In the genomic region with DNA sequence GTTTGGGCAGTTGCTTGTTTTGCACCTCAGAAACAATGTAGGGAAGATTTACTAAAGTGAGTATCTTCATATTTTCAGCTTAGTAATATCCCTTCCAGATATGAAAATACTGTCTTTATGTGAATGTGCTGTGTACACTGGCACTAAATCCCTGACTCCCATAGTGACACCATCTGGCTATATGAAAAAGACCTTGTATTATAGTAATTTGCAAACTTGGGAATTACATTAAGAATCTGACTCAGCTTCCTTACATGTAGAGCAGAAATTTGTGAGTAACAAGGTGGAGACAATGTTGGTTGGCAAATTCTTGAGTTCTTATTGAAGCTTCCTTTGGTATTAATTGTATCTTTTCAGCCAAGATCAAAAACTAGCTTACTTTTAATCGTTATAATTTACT, we compare ENCODE assay signal across 20 cellular contexts. TPM values are rescaled to one million over a fixed set of nuclear protein-coding genes. Genes with fewer than 3 reads are reported as not detected.
DNase-seq lines count a peak whose midpoint lies in the region; ATAC-seq, FAIRE-seq and TF ChIP-seq lines count a peak whose summit lies in the region.
"Had no signal": no experiment of that assay in that cellular context is flagged by ENCODE, and none has a peak within 500 bp of the region (broad histone marks: within the 10 kb centered on the region; RNA-seq: fewer than 3 reads in every experiment).

No MANE protein-coding gene starts in this region.

- BruUV-seq in HepG2 (replicated peaks; lab: Mats Ljungman, UMichigan): no TSS peak

- no peak for TF ChIP-seq POLR2A in right lobe of liver (IDR thresholded peaks at IDR 0.05)
- TF ChIP-seq POLR2A in HepG2 (IDR thresholded peaks at IDR 0.05; ENCODE audit: insufficient read depth in 1 of 2, low read depth in 2 of 2, low read length in 2 of 2): no peak

- TF ChIP-seq EP300 in HepG2 (IDR thresholded peaks at IDR 0.05; ENCODE audit: low read depth in 2 of 2, low read length in 2 of 2) (no peak), HepG2 (CRISPR knock-in tag; IDR thresholded peaks at IDR 0.05; ENCODE audit: borderline replicate concordance) (no peak)

- no peaks in the 10 kb centered on the region for H3K79me2 ChIP-seq in HepG2 (ENCODE audit: insufficient read depth, low read length)

- H3K4me3 ChIP-seq in right lobe of liver: no peak overlapping the region
- H3K4me3 ChIP-seq in HepG2 (replicated peaks in 1 of 3; ENCODE audit: insufficient read depth in 1 of 3, low read depth in 2 of 3, low read length in 3 of 3): no peak overlapping the region
- no peak overlapping the region for H3K4me3 ChIP-seq in foreskin fibroblast (ENCODE audit: low read depth in 1 of 2, low read length in 2 of 2)
- H3K4me3 ChIP-seq: BLaER1 treated with 17β-estradiol and CSF1 and Interleukin-3, amounts not matched to agents 10 nM and 100 nM had no signal

- H3K27ac ChIP-seq in right lobe of liver: peak overlapping the region in 2 of 3 donors; percentile 54 to 66
- H3K27ac ChIP-seq in HepG2 (ENCODE audit: extremely low read length, insufficient read depth, low read length): no peak overlapping the region
- H3K27ac ChIP-seq: BLaER1 treated with 17β-estradiol and CSF1 and Interleukin-3, amounts not matched to agents 10 nM and 100 nM; HL-60 had no signal

- H3K27me3 Mint-ChIP-seq in T-helper 17 cell (no peaks in the 10 kb centered on the region), glutamatergic neuron (ENCODE audit: unreplicated experiment) (no peaks in the 10 kb centered on the region)
- H3K27me3 Mint-ChIP-seq: B cell had no signal

- no peak for TF ChIP-seq CTCF in right lobe of liver (IDR thresholded peaks at IDR 0.05)
- TF ChIP-seq CTCF in HepG2 (CRISPR knock-in tag; IDR thresholded peaks at IDR 0.05): no peak
- TF ChIP-seq CTCF in foreskin fibroblast (IDR thresholded peaks at IDR 0.05; ENCODE audit: low read depth, low read length): no peak
- TF ChIP-seq CTCF in glutamatergic neuron (IDR thresholded peaks at IDR 0.05; ENCODE audit: partially characterized antibody, unreplicated experiment): no peak

- no peak overlapping the region for H2AFZ ChIP-seq in HepG2 (ENCODE audit: low read length)

- no peak for FAIRE-seq in HepG2 (lab: Jason Lieb, UNC)
- FAIRE-seq: H1, HTR-8/SVneo had no signal

- H3K4me1 ChIP-seq in right lobe of liver: peaks cover 0 to 23% (median 10%) of the 10 kb centered on the region in 4 donors
- H3K4me1 ChIP-seq in HepG2 (ENCODE audit: insufficient read depth, low read length): no peaks in the 10 kb centered on the region

- H3K4me1 Mint-ChIP-seq in T-helper 17 cell (no peaks in the 10 kb centered on the region), glutamatergic neuron (ENCODE audit: low read depth, unreplicated experiment) (no peaks in the 10 kb centered on the region)
- H3K4me1 Mint-ChIP-seq: B cell had no signal

- CTCF ChIA-PET in HepG2 (lab: Yijun Ruan, JAX; ENCODE audit: low intra/inter-chr PET ratio, low total read pairs): no interaction called here

- ATAC-seq in right lobe of liver: no peak
- ATAC-seq in HepG2: no peak
- ATAC-seq in T-helper 17 cell: no peak
- ATAC-seq: CD8-positive, alpha-beta T cell had no signal

- H3K36me3 Mint-ChIP-seq in T-helper 17 cell (ENCODE audit: low read depth) (peaks cover 14% of the 10 kb centered on the region), glutamatergic neuron (ENCODE audit: unreplicated experiment) (peaks cover 5% of the 10 kb centered on the region)

- DNase-seq in right lobe of liver: no peak
- DNase-seq in HepG2 (ENCODE audit: low spot score): no peak
- DNase-seq in HT1080 (ENCODE audit: low read depth): peak; percentile 24
- no peak for DNase-seq in T-helper 17 cell
- peak; percentile 9 to 10 for DNase-seq in foreskin fibroblast
- no peak for DNase-seq in NCI-H1048 (lab: John Stamatoyannopoulos, UW)
- DNase-seq in glutamatergic neuron: no peak
- no peak for DNase-seq in NCI-H524 (lab: John Stamatoyannopoulos, UW)
- DNase-seq: CD8-positive, alpha-beta T cell; COR-L47; DMS153; DMS79; GF-D8; HCEC 1CT; KG1 had no signal

- H3K9me3 Mint-ChIP-seq in glutamatergic neuron (ENCODE audit: unreplicated experiment): no peaks in the 10 kb centered on the region

- H3K9ac ChIP-seq in HepG2 (ENCODE audit: insufficient read depth, low read depth, low read length): no peak overlapping the region
- H3K9ac ChIP-seq: BLaER1 treated with 17β-estradiol and CSF1 and Interleukin-3, amounts not matched to agents 10 nM and 100 nM had no signal

- H3K36me3 ChIP-seq in right lobe of liver: peaks cover 0 to 58% (median 15%) of the 10 kb centered on the region in 4 donors
- H3K36me3 ChIP-seq in HepG2 (replicated peaks in 1 of 2; ENCODE audit: control insufficient read depth in 1 of 2, insufficient read depth in 2 of 2, low read length in 2 of 2): peaks cover 1 to 19% of the 10 kb centered on the region in 2 experiments

- 85% methylated on average over 1 of the region's 1 CpG for WGBS in right lobe of liver (ENCODE audit: insufficient coverage, low coverage, low lambda C conversion rate, missing lambda C conversion rate)
- WGBS in HepG2 (ENCODE audit: low lambda C conversion rate): 67% methylated on average over 1 of the region's 1 CpG

- no peak for TF ChIP-seq RAD21 in HepG2 (CRISPR knock-in tag; IDR thresholded peaks at IDR 0.05)

- H3K27ac Mint-ChIP-seq in T-helper 17 cell (peak overlapping the region; percentile 19), glutamatergic neuron (ENCODE audit: unreplicated experiment) (no peak overlapping the region)
- H3K27ac Mint-ChIP-seq: B cell; CD8-positive, alpha-beta T cell had no signal

- H3K4me2 ChIP-seq in HepG2 (ENCODE audit: low read depth, low read length): no peak overlapping the region
- H3K4me2 ChIP-seq: BLaER1 treated with 17β-estradiol and CSF1 and Interleukin-3, amounts not matched to agents 10 nM and 100 nM had no signal

- POLR2A ChIA-PET in HepG2 (lab: Yijun Ruan, JAX): no interaction called here

- in situ Hi-C loops in HepG2 (cut with HindIII; ENCODE audit: extremely low pct_ligation_motif_present, low pct_unique_long_range_greater_than_20kb): no loop called here

- intact Hi-C loops in right lobe of liver (cut with DNase I): no loop called here
- intact Hi-C loops in HepG2 (cut with micrococcal nuclease; ENCODE audit: unreplicated experiment): no loop called here

- no peaks in the 10 kb centered on the region for H4K20me1 ChIP-seq in HepG2 (ENCODE audit: insufficient read depth, low read length)
- H4K20me1 ChIP-seq: BLaER1 treated with 17β-estradiol and CSF1 and Interleukin-3, amounts not matched to agents 10 nM and 100 nM had no signal

- H3K9me3 ChIP-seq in right lobe of liver (no peaks in the 10 kb centered on the region), HepG2 (ENCODE audit: low read length) (no peaks in the 10 kb centered on the region), T-helper 17 cell (ENCODE audit: control insufficient read depth, low read length, poor library complexity, severe bottlenecking) (no peaks in the 10 kb centered on the region)

- H3K4me3 Mint-ChIP-seq in T-helper 17 cell: no peak overlapping the region
- H3K4me3 Mint-ChIP-seq in glutamatergic neuron (ENCODE audit: unreplicated experiment): no peak overlapping the region
- H3K4me3 Mint-ChIP-seq: B cell; CD8-positive, alpha-beta T cell had no signal

- no peaks in the 10 kb centered on the region for H3K27me3 ChIP-seq in right lobe of liver
- no peaks in the 10 kb centered on the region for H3K27me3 ChIP-seq in HepG2 (ENCODE audit: control insufficient read depth in 1 of 2, insufficient read depth in 2 of 2, low read length in 2 of 2)
- H3K27me3 ChIP-seq: BLaER1 treated with 17β-estradiol and CSF1 and Interleukin-3, amounts not matched to agents 10 nM and 100 nM had no signal

RNA-seq across cellular contexts. Expression of gene AGO4, which starts 24.7 kb away (rescaled TPM):
- total RNA-seq in right lobe of liver: 10 to 100 TPM in 1 of 6 experiments, 1 to 10 TPM in 5; 6.5 to 10.4 (median 7.7) TPM
- total RNA-seq in HepG2 (2016; rRNA removed; fragmentation: Illumina TruSeq; extraction: Trizol): 6.0 and 6.8 TPM in 2 replicates
- total RNA-seq in HepG2 (2016; cell fraction: cytosol; rRNA removed; fragmentation: Illumina TruSeq; extraction: Trizol; ENCODE audit: low read depth): 3.0 and 4.0 TPM in 2 replicates
- 4.8 and 6.6 TPM in 2 replicates for total RNA-seq in HepG2 (2016; cell fraction: insoluble cytoplasmic fraction; rRNA removed; fragmentation: Illumina TruSeq; extraction: Trizol)
- 4.0 and 7.0 TPM in 2 replicates for total RNA-seq in HepG2 (2016; cell fraction: membrane; rRNA removed; fragmentation: Illumina TruSeq; extraction: Trizol)
- 8.4 and 9.1 TPM in 2 replicates for total RNA-seq in HepG2 (2016; cell fraction: nucleus; rRNA removed; fragmentation: Illumina TruSeq; extraction: Trizol)
- polyA plus RNA-seq in HepG2 (2011; rRNA removed): 13.8 and 14.6 TPM in 2 replicates
- 8.4 and 8.5 TPM in 2 replicates for polyA plus RNA-seq in HepG2 (2011; cell fraction: cytosol; rRNA removed)
- 15.1 and 16.9 TPM in 2 replicates for polyA plus RNA-seq in HepG2 (2011; cell fraction: nucleus; rRNA removed)
- polyA plus RNA-seq in HepG2 (2012): 8.8 and 9.8 TPM in 2 replicates
- 0.53 and 1.4 TPM in 2 replicates for polyA plus RNA-seq in HepG2 (2016; cell fraction: cytosol; fragmentation: Illumina TruSeq; extraction: Trizol; ENCODE audit: low read depth)
- polyA plus RNA-seq in HepG2 (2016; cell fraction: insoluble cytoplasmic fraction; fragmentation: Illumina TruSeq; extraction: Trizol; ENCODE audit: low read depth): 3.8 and 5.2 TPM in 2 replicates
- 2.3 and 3.6 TPM in 2 replicates for polyA plus RNA-seq in HepG2 (2016; cell fraction: membrane; fragmentation: Illumina TruSeq; extraction: Trizol; ENCODE audit: low read depth)
- polyA plus RNA-seq in HepG2 (2016; cell fraction: nucleus; fragmentation: Illumina TruSeq; extraction: Trizol; ENCODE audit: insufficient read depth, low read depth): 10.2 and 12.8 TPM in 2 replicates
- polyA minus RNA-seq in HepG2 (2011; rRNA and poly(A)+ RNA removed; ENCODE audit: low replicate concordance): 17.3 and 43.6 TPM in 2 replicates
- 13.8 and 14.4 TPM in 2 replicates for polyA minus RNA-seq in HepG2 (2011; cell fraction: cytosol; rRNA and poly(A)+ RNA removed)
- 25.6 and 31.6 TPM in 2 replicates for polyA minus RNA-seq in HepG2 (2011; cell fraction: nucleus; rRNA and poly(A)+ RNA removed)
- 1.9 and 2.0 TPM in 2 replicates for total RNA-seq in HT1080 (2014; rRNA removed; shearing (Covaris generic))
- polyA plus RNA-seq in HT1080 (2015; cell fraction: cytosol; rRNA removed): 3.7 and 4.0 TPM in 2 replicates
- polyA plus RNA-seq in HT1080 (2015; cell fraction: nucleus; rRNA removed): 8.2 and 14.8 TPM in 2 replicates
- total RNA-seq in T-helper 17 cell: 10 to 100 TPM; 20.7 to 23.3 TPM
- total RNA-seq in glutamatergic neuron (ENCODE audit: unreplicated experiment): 20.8 TPM

RNA-seq across cellular contexts. Expression of gene AGO1, which starts 50.5 kb away (rescaled TPM):
- total RNA-seq in right lobe of liver (10 to 100 TPM in 5 of 6 experiments, 1 to 10 TPM in 1; 8.7 to 11.2 (median 10.5) TPM), HepG2 (2016; rRNA removed; fragmentation: Illumina TruSeq; extraction: Trizol) (18.6 and 24.6 TPM in 2 replicates), T-helper 17 cell (10 to 100 TPM; 23.3 to 25.3 TPM), glutamatergic neuron (ENCODE audit: unreplicated experiment) (103 TPM)
- 2.3 and 2.6 TPM in 2 replicates for total RNA-seq in HepG2 (2016; cell fraction: cytosol; rRNA removed; fragmentation: Illumina TruSeq; extraction: Trizol; ENCODE audit: low read depth)
- total RNA-seq in HepG2 (2016; cell fraction: insoluble cytoplasmic fraction; rRNA removed; fragmentation: Illumina TruSeq; extraction: Trizol): 17.7 and 19.0 TPM in 2 replicates
- 14.3 and 15.4 TPM in 2 replicates for total RNA-seq in HepG2 (2016; cell fraction: membrane; rRNA removed; fragmentation: Illumina TruSeq; extraction: Trizol)
- total RNA-seq in HepG2 (2016; cell fraction: nucleus; rRNA removed; fragmentation: Illumina TruSeq; extraction: Trizol): 13.4 and 15.9 TPM in 2 replicates
- 8.3 and 9.2 TPM in 2 replicates for polyA plus RNA-seq in HepG2 (2011; rRNA removed)
- 6.9 and 7.6 TPM in 2 replicates for polyA plus RNA-seq in HepG2 (2011; cell fraction: cytosol; rRNA removed)
- polyA plus RNA-seq in HepG2 (2011; cell fraction: nucleus; rRNA removed): 14.5 and 14.6 TPM in 2 replicates
- 6.5 and 8.6 TPM in 2 replicates for polyA plus RNA-seq in HepG2 (2012)
- polyA plus RNA-seq in HepG2 (2016; cell fraction: cytosol; fragmentation: Illumina TruSeq; extraction: Trizol; ENCODE audit: low read depth): 1.6 and 1.7 TPM in 2 replicates
- 10.9 and 13.4 TPM in 2 replicates for polyA plus RNA-seq in HepG2 (2016; cell fraction: insoluble cytoplasmic fraction; fragmentation: Illumina TruSeq; extraction: Trizol; ENCODE audit: low read depth)
- 6.6 and 6.7 TPM in 2 replicates for polyA plus RNA-seq in HepG2 (2016; cell fraction: membrane; fragmentation: Illumina TruSeq; extraction: Trizol; ENCODE audit: low read depth)
- 12.8 and 14.3 TPM in 2 replicates for polyA plus RNA-seq in HepG2 (2016; cell fraction: nucleus; fragmentation: Illumina TruSeq; extraction: Trizol; ENCODE audit: insufficient read depth, low read depth)
- 34.4 and 42.3 TPM in 2 replicates for polyA minus RNA-seq in HepG2 (2011; rRNA and poly(A)+ RNA removed; ENCODE audit: low replicate concordance)
- polyA minus RNA-seq in HepG2 (2011; cell fraction: cytosol; rRNA and poly(A)+ RNA removed): 14.7 and 17.8 TPM in 2 replicates
- 11.6 and 13.8 TPM in 2 replicates for polyA minus RNA-seq in HepG2 (2011; cell fraction: nucleus; rRNA and poly(A)+ RNA removed)
- total RNA-seq in HT1080 (2014; rRNA removed; shearing (Covaris generic)): 22.6 and 23.0 TPM in 2 replicates
- polyA plus RNA-seq in HT1080 (2015; cell fraction: cytosol; rRNA removed): 13.2 and 15.3 TPM in 2 replicates
- 23.8 and 27.0 TPM in 2 replicates for polyA plus RNA-seq in HT1080 (2015; cell fraction: nucleus; rRNA removed)

Comparison
In these comparisons a context has a peak if more than half of its experiments do, and no peak if none do; other contexts are left out.
1. DNase-seq: peak in HT1080 (single experiment) and foreskin fibroblast (2 of 2); none in right lobe of liver (0 of 3), HepG2 (single experiment), T-helper 17 cell (0 of 3), NCI-H1048 (single experiment), glutamatergic neuron (single experiment) and NCI-H524 (0 of 2).